Comparison of ENCODE assay signal across 12 cellular contexts in genomic region chr6:158014505-158015187, GRCh38. TPM values are rescaled to one million over a fixed set of nuclear protein-coding genes. Genes with fewer than 3 reads are reported as not detected.
A peak's percentile ranks its signal among the peaks of the same experiment; 100 is the strongest.
DNase-seq lines count a peak whose midpoint lies in the region; ATAC-seq and TF ChIP-seq lines count a peak whose summit lies in the region.
"Had no signal": no experiment of that assay in that cellular context is flagged by ENCODE, and none has a peak within 500 bp of the region (broad histone marks: within the 10 kb centered on the region; RNA-seq: fewer than 3 reads in every experiment).

No MANE protein-coding gene starts in this region.

- no peaks in the 10 kb centered on the region for H3K9me3 Mint-ChIP-seq in T-helper 2 cell treated with Interferon-gamma antibody and Interleukin-4, amounts not matched to agents 5 μg/mL and 100 μg/mL, for 36 hours

- H3K36me3 ChIP-seq in SJCRH30 (no peaks in the 10 kb centered on the region), spleen (peaks cover 0 to 27% (median 0%) of the 10 kb centered on the region in 6 donors)

- peaks cover 41% of the 10 kb centered on the region for H3K4me1 Mint-ChIP-seq in T-helper 2 cell treated with Interferon-gamma antibody and Interleukin-4, amounts not matched to agents 5 μg/mL and 100 μg/mL, for 36 hours (ENCODE audit: low read depth)

- H3K27ac ChIP-seq in SJCRH30, result peak overlapping the region; percentile 22
- no peak overlapping the region for H3K27ac ChIP-seq in coronary artery
- no peak overlapping the region for H3K27ac ChIP-seq in spleen
- H3K27ac ChIP-seq: HL-60 had no signal

- no peaks in the 10 kb centered on the region for H3K27me3 Mint-ChIP-seq in T-helper 2 cell treated with Interferon-gamma antibody and Interleukin-4, amounts not matched to agents 5 μg/mL and 100 μg/mL, for 36 hours (ENCODE audit: low read depth)

- intact Hi-C loops in spleen (cut with DNase I; ENCODE audit: low total_unique reads), result no loop called here

- DNase-seq in activated CD4-positive, CD25-positive, alpha-beta regulatory T cell treated with anti-CD3 and anti-CD28 coated beads, Interleukin-2, amount 50 U/mL, for 72 hours, result peak; percentile 14
- DNase-seq in activated CD4-positive, CD25-positive, alpha-beta regulatory T cell (lab: John Stamatoyannopoulos, UW), result no peak
- DNase-seq in SJCRH30 (peak in 1 of 2 experiments; percentile 47), coronary artery (ENCODE audit: low spot score) (peak; percentile 67), spleen (peak; percentile 48)
- DNase-seq in T-helper 2 cell treated with Interferon-gamma antibody and Interleukin-4, amounts not matched to agents 5 μg/mL and 100 μg/mL, for 36 hours (ENCODE audit: low spot score), result no peak
- DNase-seq: activated CD4-positive, alpha-beta T cell treated with anti-CD3 and anti-CD28 coated beads, Interleukin-2, amount 50 U/mL, for 48 hours; NCI-H1694; RPMI8226 had no signal

- TF ChIP-seq POLR2A in spleen (IDR thresholded peaks at IDR 0.05), result no peak

- no peak overlapping the region for H3K4me3 Mint-ChIP-seq in T-helper 2 cell treated with Interferon-gamma antibody and Interleukin-4, amounts not matched to agents 5 μg/mL and 100 μg/mL, for 36 hours

- TF ChIP-seq CTCF in coronary artery (IDR thresholded peaks at IDR 0.05), result no peak
- TF ChIP-seq CTCF in spleen (IDR thresholded peaks at IDR 0.05 in 8 of 11, conservative IDR thresholded peaks at IDR 0.05 in 3 of 11), result no peak

- H3K27me3 ChIP-seq in SJCRH30 (no peaks in the 10 kb centered on the region), spleen (replicated peaks in 1 of 7) (no peaks in the 10 kb centered on the region)

- H3K9me3 ChIP-seq in SJCRH30 (replicated peaks) (no peaks in the 10 kb centered on the region), spleen (no peaks in the 10 kb centered on the region)

- WGBS in spleen, 5 donors, result 93 to 98% (median 96%) methylated on average over 5 to 6 of the region's 6 CpGs

- ATAC-seq in HG02884 (IDR thresholded peaks at IDR 0.05; ENCODE audit: unreplicated experiment), result no peak
- no peak for ATAC-seq in HG03196 (IDR thresholded peaks at IDR 0.05; ENCODE audit: unreplicated experiment)

- H3K4me1 ChIP-seq in SJCRH30, result peaks cover 52% of the 10 kb centered on the region
- H3K4me1 ChIP-seq in spleen, result peaks cover 4 to 54% (median 28%) of the 10 kb centered on the region in 6 donors

- no peak overlapping the region for H3K27ac Mint-ChIP-seq in T-helper 2 cell treated with Interferon-gamma antibody and Interleukin-4, amounts not matched to agents 5 μg/mL and 100 μg/mL, for 36 hours

- H3K4me3 ChIP-seq in SJCRH30 (no peak overlapping the region), coronary artery (no peak overlapping the region), spleen (no peak overlapping the region)

- peaks cover 5% of the 10 kb centered on the region for H3K36me3 Mint-ChIP-seq in T-helper 2 cell treated with Interferon-gamma antibody and Interleukin-4, amounts not matched to agents 5 μg/mL and 100 μg/mL, for 36 hours (ENCODE audit: low read depth)

RNA-seq across cellular contexts. Expression of gene SYNJ2, which starts 33.0 kb away (rescaled TPM):
- total RNA-seq in SJCRH30 (2014; rRNA removed; shearing (Covaris generic)), result 32.5 and 33.4 TPM in 2 replicates
- total RNA-seq in spleen, result 10 to 100 TPM in 5 of 7 donors, 1 to 10 TPM in 2; 6.7 to 34.0 (median 11.9) TPM
- polyA plus RNA-seq in spleen, result 1 to 10 TPM; 2.4 to 2.8 (median 2.6) TPM

Comparison
In these comparisons a context has a peak if more than half of its experiments do, and no peak if none do; other contexts are left out.
1. DNase-seq: peak in activated CD4-positive, CD25-positive, alpha-beta regulatory T cell treated with anti-CD3 and anti-CD28 coated beads, Interleukin-2, amount 50 U/mL, for 72 hours (single experiment), coronary artery (single experiment) and spleen (single experiment); none in activated CD4-positive, CD25-positive, alpha-beta regulatory T cell (0 of 4) and T-helper 2 cell treated with Interferon-gamma antibody and Interleukin-4, amounts not matched to agents 5 μg/mL and 100 μg/mL, for 36 hours (single experiment).